In the genomic region with DNA sequence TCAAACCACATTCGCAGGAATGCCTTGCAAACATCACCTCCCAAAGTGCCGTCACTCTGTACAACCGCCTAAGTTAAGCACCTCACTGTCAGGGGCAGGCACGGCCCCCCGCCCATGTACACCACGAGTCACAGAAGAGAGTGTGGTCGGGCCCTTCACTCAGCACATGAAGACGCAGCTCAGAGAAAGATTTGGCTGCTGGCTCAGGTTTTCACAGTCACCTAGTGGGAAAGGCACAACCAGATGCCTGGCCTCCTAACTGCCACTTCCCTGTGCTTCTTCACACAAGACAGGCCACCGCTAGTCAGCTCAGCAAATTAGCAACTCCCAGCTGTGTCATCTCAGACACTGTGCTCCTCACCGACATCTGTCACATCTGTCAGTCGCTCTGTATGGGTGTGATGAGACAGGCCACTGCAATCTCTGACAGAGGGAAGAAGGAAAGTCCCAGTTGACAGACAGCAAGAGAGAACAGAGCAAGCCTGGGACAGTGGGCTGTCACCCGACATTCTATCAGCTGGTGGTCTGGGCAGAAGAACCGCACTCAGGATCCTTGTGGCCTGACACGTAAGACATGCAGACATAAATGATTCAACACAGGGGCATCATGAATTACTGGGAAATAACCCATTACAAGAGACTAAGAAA, we compare ENCODE assay signal across 1 cellular context.
TF ChIP-seq lines count a peak whose summit lies in the region.

No MANE protein-coding gene starts in this region.

TF ChIP-seq in IMR-90, 13 proteins besides CTCF, POLR2A, EP300 and RAD21:
- TF ChIP-seq, protein P1, sequence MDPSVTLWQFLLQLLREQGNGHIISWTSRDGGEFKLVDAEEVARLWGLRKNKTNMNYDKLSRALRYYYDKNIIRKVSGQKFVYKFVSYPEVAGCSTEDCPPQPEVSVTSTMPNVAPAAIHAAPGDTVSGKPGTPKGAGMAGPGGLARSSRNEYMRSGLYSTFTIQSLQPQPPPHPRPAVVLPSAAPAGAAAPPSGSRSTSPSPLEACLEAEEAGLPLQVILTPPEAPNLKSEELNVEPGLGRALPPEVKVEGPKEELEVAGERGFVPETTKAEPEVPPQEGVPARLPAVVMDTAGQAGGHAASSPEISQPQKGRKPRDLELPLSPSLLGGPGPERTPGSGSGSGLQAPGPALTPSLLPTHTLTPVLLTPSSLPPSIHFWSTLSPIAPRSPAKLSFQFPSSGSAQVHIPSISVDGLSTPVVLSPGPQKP (IDR thresholded peaks at IDR 0.05; ENCODE audit: borderline replicate concordance, low read depth, low read length) = no peak
- TF ChIP-seq RCOR1 (IDR thresholded peaks at IDR 0.05; ENCODE audit: insufficient replicate concordance, low read length) = no peak
- no peak for TF ChIP-seq SMC3 (IDR thresholded peaks at IDR 0.05; ENCODE audit: low read depth, low read length)
- TF ChIP-seq CHD1 (IDR thresholded peaks at IDR 0.05; ENCODE audit: low read depth, low read length) = no peak
- TF ChIP-seq MAFK (IDR thresholded peaks at IDR 0.05; ENCODE audit: low read depth, low read length) = no peak
- no peak for TF ChIP-seq CEBPB (IDR thresholded peaks at IDR 0.05; ENCODE audit: low read depth, low read length)
- TF ChIP-seq FOS (IDR thresholded peaks at IDR 0.05; ENCODE audit: low read depth, low read length) = no peak
- no peak for TF ChIP-seq RFX5 (IDR thresholded peaks at IDR 0.05; ENCODE audit: low read depth, low read length)
- no peak for TF ChIP-seq BHLHE40 (IDR thresholded peaks at IDR 0.05; ENCODE audit: low read depth, low read length)
- TF ChIP-seq MAZ (IDR thresholded peaks at IDR 0.05; ENCODE audit: borderline replicate concordance, low read depth, low read length) = no peak
- TF ChIP-seq, protein P2, sequence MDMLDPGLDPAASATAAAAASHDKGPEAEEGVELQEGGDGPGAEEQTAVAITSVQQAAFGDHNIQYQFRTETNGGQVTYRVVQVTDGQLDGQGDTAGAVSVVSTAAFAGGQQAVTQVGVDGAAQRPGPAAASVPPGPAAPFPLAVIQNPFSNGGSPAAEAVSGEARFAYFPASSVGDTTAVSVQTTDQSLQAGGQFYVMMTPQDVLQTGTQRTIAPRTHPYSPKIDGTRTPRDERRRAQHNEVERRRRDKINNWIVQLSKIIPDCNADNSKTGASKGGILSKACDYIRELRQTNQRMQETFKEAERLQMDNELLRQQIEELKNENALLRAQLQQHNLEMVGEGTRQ (IDR thresholded peaks at IDR 0.05; ENCODE audit: low read depth, low read length) = no peak
- no peak for TF ChIP-seq NFE2L2 (IDR thresholded peaks at IDR 0.05; ENCODE audit: low read depth, low read length)
- no peak for TF ChIP-seq MXI1 (IDR thresholded peaks at IDR 0.05; ENCODE audit: borderline replicate concordance, low read depth, low read length)
